19 cellular contexts compared by ENCODE assay signal in the genomic region with DNA sequence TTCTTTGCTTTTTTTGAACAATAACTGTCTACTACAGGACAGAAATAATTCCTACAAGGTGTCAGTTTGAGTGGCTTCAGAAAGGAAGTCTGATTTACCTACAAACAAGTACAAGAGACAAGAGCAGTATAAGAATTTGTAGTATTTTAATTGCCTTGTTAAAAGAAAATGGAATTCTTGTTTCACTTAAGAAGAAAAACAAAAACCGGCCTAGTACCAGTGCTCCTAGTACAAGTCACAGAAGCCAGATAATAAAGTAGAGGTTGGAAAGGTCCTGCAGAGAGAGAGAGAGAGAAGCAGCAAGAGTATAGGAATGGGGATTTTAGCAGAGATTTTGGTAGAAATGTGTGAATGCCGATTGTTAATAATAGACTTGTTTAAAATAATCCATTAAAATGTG. TPM values are rescaled to one million over a fixed set of nuclear protein-coding genes. Genes with fewer than 3 reads are reported as not detected.
DNase-seq lines count a peak whose midpoint lies in the region; ATAC-seq and TF ChIP-seq lines count a peak whose summit lies in the region.
"Had no signal": no experiment of that assay in that cellular context is flagged by ENCODE, and none has a peak within 500 bp of the region (broad histone marks: within the 10 kb centered on the region; RNA-seq: fewer than 3 reads in every experiment).

No MANE protein-coding gene starts in this region.

- H3K36me3 ChIP-seq in cardiac muscle cell (no peaks in the 10 kb centered on the region), SJCRH30 (no peaks in the 10 kb centered on the region; the same call in 1 of the 2 replicates)
- H3K36me3 ChIP-seq: BE2C, stomach had no signal

- no peaks in the 10 kb centered on the region for H3K9me3 Mint-ChIP-seq in chondrocyte (ENCODE audit: low read depth)
- no peaks in the 10 kb centered on the region for H3K9me3 Mint-ChIP-seq in stimulated activated memory B cell treated with anti-CD40 and anti-IgM and Interleukin-4, amounts not matched to agents 10 μg/mL and 1 μg/mL and 100 μg/mL, for 72 hours

- H3K4me1 ChIP-seq in cardiac muscle cell (ENCODE audit: low read depth) (peaks cover 51% of the 10 kb centered on the region), SJCRH30 (no peaks in the 10 kb centered on the region; the same call in 1 of the 2 replicates)
- H3K4me1 ChIP-seq: BE2C had no signal

- ATAC-seq in Right ventricle myocardium superior (ENCODE audit: poor library complexity) (no peak), T-helper 17 cell (no peak)
- ATAC-seq in stimulated activated memory B cell treated with anti-CD40 and anti-IgM and Interleukin-4, amounts not matched to agents 10 μg/mL and 1 μg/mL and 100 μg/mL, for 72 hours, result no peak

- H3K27me3 ChIP-seq in cardiac muscle cell (no peaks in the 10 kb centered on the region), SJCRH30 (no peaks in the 10 kb centered on the region)
- H3K27me3 ChIP-seq: BE2C, dorsolateral prefrontal cortex, stomach had no signal

- peaks cover 46% of the 10 kb centered on the region for H3K4me1 Mint-ChIP-seq in T-helper 17 cell
- peaks cover 70% of the 10 kb centered on the region for H3K4me1 Mint-ChIP-seq in chondrocyte (ENCODE audit: low read depth)
- H3K4me1 Mint-ChIP-seq in stimulated activated memory B cell treated with anti-CD40 and anti-IgM and Interleukin-4, amounts not matched to agents 10 μg/mL and 1 μg/mL and 100 μg/mL, for 72 hours, result peaks cover 63% of the 10 kb centered on the region

- H3K9me3 ChIP-seq in cardiac muscle cell (ENCODE audit: low read depth), result no peaks in the 10 kb centered on the region
- no peaks in the 10 kb centered on the region for H3K9me3 ChIP-seq in T-helper 17 cell (ENCODE audit: control insufficient read depth, low read length, poor library complexity, severe bottlenecking)
- no peaks in the 10 kb centered on the region for H3K9me3 ChIP-seq in SJCRH30 (replicated peaks)
- H3K9me3 ChIP-seq: BE2C, stomach had no signal

- H3K4me3 Mint-ChIP-seq in T-helper 17 cell (peak overlapping the region; percentile 86), chondrocyte (ENCODE audit: unreplicated experiment) (no peak overlapping the region)
- peak overlapping the region; percentile 6 for H3K4me3 Mint-ChIP-seq in stimulated activated memory B cell treated with anti-CD40 and anti-IgM and Interleukin-4, amounts not matched to agents 10 μg/mL and 1 μg/mL and 100 μg/mL, for 72 hours

- no peak for TF ChIP-seq CTCF in cardiac muscle cell (IDR thresholded peaks at IDR 0.05; ENCODE audit: low read depth, low read length)
- TF ChIP-seq CTCF in chondrocyte (IDR thresholded peaks at IDR 0.05), result no peak

- H3K36me3 Mint-ChIP-seq in T-helper 17 cell (ENCODE audit: low read depth) (no peaks in the 10 kb centered on the region), chondrocyte (ENCODE audit: low read depth) (no peaks in the 10 kb centered on the region)
- peaks cover 8% of the 10 kb centered on the region for H3K36me3 Mint-ChIP-seq in stimulated activated memory B cell treated with anti-CD40 and anti-IgM and Interleukin-4, amounts not matched to agents 10 μg/mL and 1 μg/mL and 100 μg/mL, for 72 hours

- no peak overlapping the region for H3K4me3 ChIP-seq in cardiac muscle cell
- no peak overlapping the region for H3K4me3 ChIP-seq in SJCRH30
- H3K4me3 ChIP-seq: stomach had no signal

- H3K27me3 Mint-ChIP-seq in T-helper 17 cell (no peaks in the 10 kb centered on the region), chondrocyte (ENCODE audit: low read depth) (no peaks in the 10 kb centered on the region)
- no peaks in the 10 kb centered on the region for H3K27me3 Mint-ChIP-seq in stimulated activated memory B cell treated with anti-CD40 and anti-IgM and Interleukin-4, amounts not matched to agents 10 μg/mL and 1 μg/mL and 100 μg/mL, for 72 hours

- intact Hi-C loops in Right ventricle myocardium superior (cut with DNase I), result no loop called here

- DNase-seq in cardiac muscle cell (ENCODE audit: low read depth in 1 of 2, low spot score in 1 of 2) (peak in 1 of 2 donors; percentile 55), Right ventricle myocardium superior (no peak), T-helper 17 cell (no peak), chondrocyte (ENCODE audit: low spot score) (no peak), iPS-NIHi11 (ENCODE audit: low spot score) (no peak), SJCRH30 (no peak)
- no peak for DNase-seq in activated CD4-positive, CD25-positive, alpha-beta regulatory T cell (lab: John Stamatoyannopoulos, UW)
- DNase-seq: activated CD4-positive, alpha-beta T cell treated with anti-CD3 and anti-CD28 coated beads for 4 hours; amniotic stem cell; BE2C; dorsolateral prefrontal cortex; GOT3; midbrain; NCI-H2029 treated with DMSO at 0.1 percent for 48 hours; NCI-H82; SHP77; stimulated activated CD4-positive, alpha-beta T cell treated with anti-CD3 and anti-CD28 coated beads, Interleukin-4, amount 100 ng/mL, for 1 hour; stomach had no signal

- peak overlapping the region; percentile 60 for H3K27ac ChIP-seq in cardiac muscle cell
- H3K27ac ChIP-seq in SJCRH30, result no peak overlapping the region

- H3K27ac Mint-ChIP-seq in T-helper 17 cell (peak overlapping the region; percentile 97), chondrocyte (ENCODE audit: unreplicated experiment) (peak overlapping the region; percentile 15)
- H3K27ac Mint-ChIP-seq in stimulated activated memory B cell treated with anti-CD40 and anti-IgM and Interleukin-4, amounts not matched to agents 10 μg/mL and 1 μg/mL and 100 μg/mL, for 72 hours, result no peak overlapping the region

RNA-seq across cellular contexts. Expression of gene TAB2, which starts 6.4 kb away (rescaled TPM):
- 26.5 and 39.0 TPM in 2 replicates for total RNA-seq in cardiac muscle cell
- polyA plus RNA-seq in cardiac muscle cell, result 13.8 and 23.0 TPM in 2 replicates
- 58.0 TPM for total RNA-seq in Right ventricle myocardium superior
- 100 to 1,000 TPM; 192 to 199 TPM for total RNA-seq in T-helper 17 cell
- 49.3 to 54.9 TPM (median 54.1 TPM) in 3 replicates for total RNA-seq in chondrocyte
- 33.8 and 37.6 TPM in 2 replicates for total RNA-seq in SJCRH30 (2014; rRNA removed; shearing (Covaris generic))
